ENCODE assay signal across 10 cellular contexts in the genomic region with DNA sequence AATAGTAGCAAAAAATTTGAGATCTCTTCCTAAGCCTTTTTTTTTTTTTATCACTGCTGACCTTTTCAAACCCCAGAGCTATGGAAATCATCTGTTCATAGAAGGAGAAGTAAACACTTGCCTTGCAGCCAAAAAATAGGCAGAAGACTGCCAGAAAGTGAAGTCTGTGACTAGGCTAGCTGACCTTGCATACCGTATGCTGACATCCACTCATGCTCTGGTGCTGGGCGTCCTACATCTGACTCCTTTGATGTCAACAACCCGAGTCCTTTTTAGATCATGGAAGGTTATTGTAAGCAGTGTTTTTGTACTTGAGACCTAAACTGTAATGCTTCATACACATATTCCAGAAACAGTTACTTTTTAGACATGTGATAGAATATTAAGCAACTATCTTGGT.
DNase-seq lines count a peak whose midpoint lies in the region; ATAC-seq and TF ChIP-seq lines count a peak whose summit lies in the region.
"Had no signal": no experiment of that assay in that cellular context is flagged by ENCODE, and none has a peak within 500 bp of the region (broad histone marks: within the 10 kb centered on the region; RNA-seq: fewer than 3 reads in every experiment).

No MANE protein-coding gene starts in this region.

- 6 to 16% (median 8%) methylated on average over 3 of the region's 3 CpGs for WGBS in adrenal gland, 4 donors

- peak in 1 of 2 donors; percentile 20 for TF ChIP-seq POLR2A in adrenal gland (IDR thresholded peaks at IDR 0.05)

- intact Hi-C loops in adrenal gland (cut with DNase I), result no loop called here

- H3K27ac Mint-ChIP-seq in activated T-cell treated with anti-CD3 and anti-CD28 coated beads, Interleukin-2, amount 50 U/mL, for 24 hours, result peak overlapping the region; percentile 90

- peaks cover 7 to 23% of the 10 kb centered on the region in 2 donors for H3K4me1 ChIP-seq in adrenal gland (replicated peaks in 1 of 2)
- H3K4me1 ChIP-seq in right atrium auricular region, result peaks cover 0 to 25% of the 10 kb centered on the region in 2 donors

- no peak for ATAC-seq in HG02763 (IDR thresholded peaks at IDR 0.05; ENCODE audit: unreplicated experiment)
- ATAC-seq in HG02610 (IDR thresholded peaks at IDR 0.05; ENCODE audit: unreplicated experiment), result no peak

- no peak for TF ChIP-seq CTCF in adrenal gland (IDR thresholded peaks at IDR 0.05)
- TF ChIP-seq CTCF in right atrium auricular region (IDR thresholded peaks at IDR 0.05), result no peak

- H3K36me3 Mint-ChIP-seq in activated T-cell treated with anti-CD3 and anti-CD28 coated beads, Interleukin-2, amount 50 U/mL, for 24 hours (ENCODE audit: low read depth), result no peaks in the 10 kb centered on the region

- no peaks in the 10 kb centered on the region for H3K9me3 Mint-ChIP-seq in activated T-cell treated with anti-CD3 and anti-CD28 coated beads, Interleukin-2, amount 50 U/mL, for 24 hours

- no peak for DNase-seq in activated T-cell treated with anti-CD3 and anti-CD28 coated beads, Interleukin-2, amount 50 U/mL, for 24 hours
- DNase-seq in activated T-cell treated with anti-CD3 and anti-CD28 coated beads, Interleukin-2, amount 50 U/mL, for 1 hour, result no peak
- DNase-seq in adrenal gland, result peak; percentile 74 to 93 (median 91)
- no peak for DNase-seq in right atrium auricular region (ENCODE audit: low spot score)
- peak; percentile 15 for DNase-seq in stromal cell of bone marrow (ENCODE audit: low read depth)
- no peak for DNase-seq in DMS79 treated with DMSO at 0.1 percent for 48 hours (lab: John Stamatoyannopoulos, UW)
- DNase-seq: NCI-H2107 had no signal

- no peak overlapping the region for H3K4me3 ChIP-seq in adrenal gland
- H3K4me3 ChIP-seq in right atrium auricular region, result no peak overlapping the region
- H3K4me3 ChIP-seq: SJSA1 had no signal

- peak overlapping the region; percentile 37 for H3K4me3 Mint-ChIP-seq in activated T-cell treated with anti-CD3 and anti-CD28 coated beads, Interleukin-2, amount 50 U/mL, for 24 hours

- H3K27me3 Mint-ChIP-seq in activated T-cell treated with anti-CD3 and anti-CD28 coated beads, Interleukin-2, amount 50 U/mL, for 24 hours, result peaks cover 17% of the 10 kb centered on the region

- H3K27ac ChIP-seq in adrenal gland (peak overlapping the region; percentile 27 to 84 (median 55)), right atrium auricular region (peak overlapping the region; percentile 18 to 51)

- H3K27me3 ChIP-seq in adrenal gland, result no peaks in the 10 kb centered on the region
- no peaks in the 10 kb centered on the region for H3K27me3 ChIP-seq in right atrium auricular region
- H3K27me3 ChIP-seq: SJSA1 had no signal

- H3K9me3 ChIP-seq in adrenal gland (replicated peaks in 1 of 3), result no peaks in the 10 kb centered on the region
- H3K9me3 ChIP-seq in right atrium auricular region, result no peaks in the 10 kb centered on the region
- H3K9me3 ChIP-seq: SJSA1 had no signal

- H3K36me3 ChIP-seq in adrenal gland (replicated peaks in 1 of 2) (no peaks in the 10 kb centered on the region), right atrium auricular region (peaks cover 7% of the 10 kb centered on the region)
- H3K36me3 ChIP-seq: SJSA1 had no signal

- peaks cover 34% of the 10 kb centered on the region for H3K4me1 Mint-ChIP-seq in activated T-cell treated with anti-CD3 and anti-CD28 coated beads, Interleukin-2, amount 50 U/mL, for 24 hours (ENCODE audit: low read depth)

Comparison
In these comparisons a context has a peak if more than half of its experiments do, and no peak if none do; other contexts are left out.
1. DNase-seq: peak in adrenal gland (7 of 7) and stromal cell of bone marrow (single experiment); none in activated T-cell treated with anti-CD3 and anti-CD28 coated beads, Interleukin-2, amount 50 U/mL, for 24 hours (single experiment), activated T-cell treated with anti-CD3 and anti-CD28 coated beads, Interleukin-2, amount 50 U/mL, for 1 hour (single experiment), right atrium auricular region (single experiment) and DMS79 treated with DMSO at 0.1 percent for 48 hours (single experiment).